1 cellular context compared by ENCODE assay signal in the genomic region with DNA sequence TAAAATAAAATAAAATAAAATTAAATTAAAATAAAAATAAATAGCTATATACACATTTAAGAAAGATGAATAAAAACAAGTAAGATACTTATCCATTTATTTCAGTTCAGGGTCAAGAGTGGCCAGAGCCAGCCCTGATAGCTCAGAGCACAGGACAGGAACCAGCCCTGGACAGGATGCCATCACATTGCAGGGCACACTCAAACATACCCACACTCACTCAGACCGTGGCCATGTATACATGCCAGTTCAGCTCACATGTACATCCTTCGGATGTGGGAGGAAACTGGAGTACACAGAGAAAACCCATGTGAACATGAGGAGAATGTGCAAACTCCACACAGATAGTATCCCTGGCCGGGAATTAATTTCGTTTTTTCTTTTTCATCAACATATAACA.
TF ChIP-seq lines count a peak whose summit lies in the region.

No MANE protein-coding gene starts in this region.

TF ChIP-seq in H1, 55 proteins besides CTCF, POLR2A, EP300 and RAD21 (continued from another document):
- TF ChIP-seq, protein P1, sequence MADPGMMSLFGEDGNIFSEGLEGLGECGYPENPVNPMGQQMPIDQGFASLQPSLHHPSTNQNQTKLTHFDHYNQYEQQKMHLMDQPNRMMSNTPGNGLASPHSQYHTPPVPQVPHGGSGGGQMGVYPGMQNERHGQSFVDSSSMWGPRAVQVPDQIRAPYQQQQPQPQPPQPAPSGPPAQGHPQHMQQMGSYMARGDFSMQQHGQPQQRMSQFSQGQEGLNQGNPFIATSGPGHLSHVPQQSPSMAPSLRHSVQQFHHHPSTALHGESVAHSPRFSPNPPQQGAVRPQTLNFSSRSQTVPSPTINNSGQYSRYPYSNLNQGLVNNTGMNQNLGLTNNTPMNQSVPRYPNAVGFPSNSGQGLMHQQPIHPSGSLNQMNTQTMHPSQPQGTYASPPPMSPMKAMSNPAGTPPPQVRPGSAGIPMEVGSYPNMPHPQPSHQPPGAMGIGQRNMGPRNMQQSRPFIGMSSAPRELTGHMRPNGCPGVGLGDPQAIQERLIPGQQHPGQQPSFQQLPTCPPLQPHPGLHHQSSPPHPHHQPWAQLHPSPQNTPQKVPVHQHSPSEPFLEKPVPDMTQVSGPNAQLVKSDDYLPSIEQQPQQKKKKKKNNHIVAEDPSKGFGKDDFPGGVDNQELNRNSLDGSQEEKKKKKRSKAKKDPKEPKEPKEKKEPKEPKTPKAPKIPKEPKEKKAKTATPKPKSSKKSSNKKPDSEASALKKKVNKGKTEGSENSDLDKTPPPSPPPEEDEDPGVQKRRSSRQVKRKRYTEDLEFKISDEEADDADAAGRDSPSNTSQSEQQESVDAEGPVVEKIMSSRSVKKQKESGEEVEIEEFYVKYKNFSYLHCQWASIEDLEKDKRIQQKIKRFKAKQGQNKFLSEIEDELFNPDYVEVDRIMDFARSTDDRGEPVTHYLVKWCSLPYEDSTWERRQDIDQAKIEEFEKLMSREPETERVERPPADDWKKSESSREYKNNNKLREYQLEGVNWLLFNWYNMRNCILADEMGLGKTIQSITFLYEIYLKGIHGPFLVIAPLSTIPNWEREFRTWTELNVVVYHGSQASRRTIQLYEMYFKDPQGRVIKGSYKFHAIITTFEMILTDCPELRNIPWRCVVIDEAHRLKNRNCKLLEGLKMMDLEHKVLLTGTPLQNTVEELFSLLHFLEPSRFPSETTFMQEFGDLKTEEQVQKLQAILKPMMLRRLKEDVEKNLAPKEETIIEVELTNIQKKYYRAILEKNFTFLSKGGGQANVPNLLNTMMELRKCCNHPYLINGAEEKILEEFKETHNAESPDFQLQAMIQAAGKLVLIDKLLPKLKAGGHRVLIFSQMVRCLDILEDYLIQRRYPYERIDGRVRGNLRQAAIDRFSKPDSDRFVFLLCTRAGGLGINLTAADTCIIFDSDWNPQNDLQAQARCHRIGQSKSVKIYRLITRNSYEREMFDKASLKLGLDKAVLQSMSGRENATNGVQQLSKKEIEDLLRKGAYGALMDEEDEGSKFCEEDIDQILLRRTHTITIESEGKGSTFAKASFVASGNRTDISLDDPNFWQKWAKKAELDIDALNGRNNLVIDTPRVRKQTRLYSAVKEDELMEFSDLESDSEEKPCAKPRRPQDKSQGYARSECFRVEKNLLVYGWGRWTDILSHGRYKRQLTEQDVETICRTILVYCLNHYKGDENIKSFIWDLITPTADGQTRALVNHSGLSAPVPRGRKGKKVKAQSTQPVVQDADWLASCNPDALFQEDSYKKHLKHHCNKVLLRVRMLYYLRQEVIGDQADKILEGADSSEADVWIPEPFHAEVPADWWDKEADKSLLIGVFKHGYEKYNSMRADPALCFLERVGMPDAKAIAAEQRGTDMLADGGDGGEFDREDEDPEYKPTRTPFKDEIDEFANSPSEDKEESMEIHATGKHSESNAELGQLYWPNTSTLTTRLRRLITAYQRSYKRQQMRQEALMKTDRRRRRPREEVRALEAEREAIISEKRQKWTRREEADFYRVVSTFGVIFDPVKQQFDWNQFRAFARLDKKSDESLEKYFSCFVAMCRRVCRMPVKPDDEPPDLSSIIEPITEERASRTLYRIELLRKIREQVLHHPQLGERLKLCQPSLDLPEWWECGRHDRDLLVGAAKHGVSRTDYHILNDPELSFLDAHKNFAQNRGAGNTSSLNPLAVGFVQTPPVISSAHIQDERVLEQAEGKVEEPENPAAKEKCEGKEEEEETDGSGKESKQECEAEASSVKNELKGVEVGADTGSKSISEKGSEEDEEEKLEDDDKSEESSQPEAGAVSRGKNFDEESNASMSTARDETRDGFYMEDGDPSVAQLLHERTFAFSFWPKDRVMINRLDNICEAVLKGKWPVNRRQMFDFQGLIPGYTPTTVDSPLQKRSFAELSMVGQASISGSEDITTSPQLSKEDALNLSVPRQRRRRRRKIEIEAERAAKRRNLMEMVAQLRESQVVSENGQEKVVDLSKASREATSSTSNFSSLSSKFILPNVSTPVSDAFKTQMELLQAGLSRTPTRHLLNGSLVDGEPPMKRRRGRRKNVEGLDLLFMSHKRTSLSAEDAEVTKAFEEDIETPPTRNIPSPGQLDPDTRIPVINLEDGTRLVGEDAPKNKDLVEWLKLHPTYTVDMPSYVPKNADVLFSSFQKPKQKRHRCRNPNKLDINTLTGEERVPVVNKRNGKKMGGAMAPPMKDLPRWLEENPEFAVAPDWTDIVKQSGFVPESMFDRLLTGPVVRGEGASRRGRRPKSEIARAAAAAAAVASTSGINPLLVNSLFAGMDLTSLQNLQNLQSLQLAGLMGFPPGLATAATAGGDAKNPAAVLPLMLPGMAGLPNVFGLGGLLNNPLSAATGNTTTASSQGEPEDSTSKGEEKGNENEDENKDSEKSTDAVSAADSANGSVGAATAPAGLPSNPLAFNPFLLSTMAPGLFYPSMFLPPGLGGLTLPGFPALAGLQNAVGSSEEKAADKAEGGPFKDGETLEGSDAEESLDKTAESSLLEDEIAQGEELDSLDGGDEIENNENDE (IDR thresholded peaks at IDR 0.05; ENCODE audit: insufficient replicate concordance, low read length) = no peak
- TF ChIP-seq SP1 (IDR thresholded peaks at IDR 0.05; ENCODE audit: low read depth, low read length) = no peak
- no peak for TF ChIP-seq RXRA (IDR thresholded peaks at IDR 0.05; ENCODE audit: insufficient read depth, low read depth, low read length)
- TF ChIP-seq RFX5 (IDR thresholded peaks at IDR 0.05; ENCODE audit: borderline replicate concordance, low read depth, low read length) = no peak
- no peak for TF ChIP-seq ZNF274 (IDR thresholded peaks at IDR 0.05; ENCODE audit: borderline replicate concordance, extremely low read depth, low read length)
- no peak for TF ChIP-seq TAF7 (optimal IDR thresholded peaks at IDR 0.05; ENCODE audit: borderline replicate concordance, low read depth, low read length)
- TF ChIP-seq POLR2AphosphoS5 (IDR thresholded peaks at IDR 0.05; ENCODE audit: low read depth, low read length) = no peak
- TF ChIP-seq SIRT6 (IDR thresholded peaks at IDR 0.05; ENCODE audit: low read length) = no peak
- TF ChIP-seq RNF2 (IDR thresholded peaks at IDR 0.05; ENCODE audit: borderline replicate concordance, low read depth, low read length, missing control alignments, poor library complexity, severe bottlenecking) = no peak
- TF ChIP-seq NANOG (IDR thresholded peaks at IDR 0.05; ENCODE audit: insufficient read depth, low read depth, low read length, poor library complexity, severe bottlenecking) = no peak
TF ChIP-seq in H1: peak in this region for 0.
